Comparison of ENCODE assay signal across 8 cellular contexts in genomic region chr10:34994565-34995142, GRCh38.
A peak's percentile ranks its signal among the peaks of the same experiment; 100 is the strongest.
DNase-seq lines count a peak whose midpoint lies in the region; ATAC-seq lines count a peak whose summit lies in the region.

No MANE protein-coding gene starts in this region.

- no peak overlapping the region for H4K8ac ChIP-seq in mesendoderm (ENCODE audit: low read depth, low read length)

- no peak overlapping the region for H3K27ac ChIP-seq in mesendoderm (ENCODE audit: low read depth, low read length)

- no peak overlapping the region for H3K4me3 ChIP-seq in mesendoderm (ENCODE audit: low read length)

- H2BK120ac ChIP-seq in mesendoderm (ENCODE audit: low read depth, low read length), result no peak overlapping the region

- H2AK5ac ChIP-seq in mesendoderm (ENCODE audit: low read length), result no peak overlapping the region

- no CpG with 5 or more reads among the region's 7 CpGs for WGBS in mesendoderm (ENCODE audit: extremely low coverage, insufficient coverage, low lambda C conversion rate)

- no peak overlapping the region for H2BK15ac ChIP-seq in mesendoderm (replicated peaks; ENCODE audit: low read depth)

- H3K9ac ChIP-seq in mesendoderm (ENCODE audit: low read length), result no peak overlapping the region

- H3K18ac ChIP-seq in mesendoderm (ENCODE audit: low read length), result no peak overlapping the region

- ATAC-seq in GM18861 (IDR thresholded peaks at IDR 0.05; ENCODE audit: unreplicated experiment) (peak; percentile 87), HG03039 (IDR thresholded peaks at IDR 0.05; ENCODE audit: unreplicated experiment) (peak; percentile 84)

- H3K23ac ChIP-seq in mesendoderm (ENCODE audit: low read length), result no peak overlapping the region

- DNase-seq in AG20443 (ENCODE audit: low spot score), result peak; percentile 55
- DNase-seq in NCI-H2196 (lab: John Stamatoyannopoulos, UW; ENCODE audit: unreplicated experiment), result peak; percentile 62
- peak; percentile 46 to 56 for DNase-seq in activated CD4-positive, alpha-beta T cell treated with anti-CD3 and anti-CD28 coated beads for 4 hours
- peak; percentile 74 for DNase-seq in ecto neural progenitor cell (ENCODE audit: low spot score)
- DNase-seq in mesendoderm, result peak; percentile 100
- peak; percentile 17 to 36 for DNase-seq in stimulated activated CD8-positive, alpha-beta memory T cell treated with anti-CD3 and anti-CD28 coated beads, Interleukin-7, amount 100 ng/mL, for 48 hours (ENCODE audit: extremely low read depth in 1 of 2, low read depth in 1 of 2)

- H3K36me3 ChIP-seq in mesendoderm (ENCODE audit: control insufficient read depth, insufficient read depth, low read length), result no peaks in the 10 kb centered on the region

- H3K27me3 ChIP-seq in mesendoderm (ENCODE audit: insufficient read depth, low read length, poor library complexity), result no peaks in the 10 kb centered on the region

- H3K4ac ChIP-seq in mesendoderm (ENCODE audit: low read depth, low read length), result no peak overlapping the region

- no peaks in the 10 kb centered on the region for H3K4me1 ChIP-seq in mesendoderm (ENCODE audit: control insufficient read depth, low read depth, low read length)

- no peak overlapping the region for H2BK5ac ChIP-seq in mesendoderm (ENCODE audit: low read length)

- H4K5ac ChIP-seq in mesendoderm (ENCODE audit: low read length), result no peak overlapping the region

- H3K4me2 ChIP-seq in mesendoderm (ENCODE audit: low read length), result no peak overlapping the region

- H3K79me2 ChIP-seq in mesendoderm (ENCODE audit: control insufficient read depth, insufficient read depth, low read length), result no peaks in the 10 kb centered on the region

- H3K56ac ChIP-seq in mesendoderm (ENCODE audit: low read length), result peak overlapping the region; percentile 22

- H3K79me1 ChIP-seq in mesendoderm (ENCODE audit: low read length), result no peaks in the 10 kb centered on the region

Comparison
In these comparisons a context has a peak if more than half of its experiments do, and no peak if none do; other contexts are left out.
1. DNase-seq: peak in every context shown above with its lines; median percentile 100 in mesendoderm; 74 in ecto neural progenitor cell; 62 in NCI-H2196; 55 in AG20443; 51 in activated CD4-positive, alpha-beta T cell treated with anti-CD3 and anti-CD28 coated beads for 4 hours; 26 in stimulated activated CD8-positive, alpha-beta memory T cell treated with anti-CD3 and anti-CD28 coated beads, Interleukin-7, amount 100 ng/mL, for 48 hours.